ENCODE assay signal across 7 cellular contexts in genomic region chr14:105480807-105481801, GRCh38. TPM values are rescaled to one million over a fixed set of nuclear protein-coding genes. Genes with fewer than 3 reads are reported as not detected.
A peak's percentile ranks its signal among the peaks of the same experiment; 100 is the strongest.
DNase-seq lines count a peak whose midpoint lies in the region; ATAC-seq, FAIRE-seq and TF ChIP-seq lines count a peak whose summit lies in the region.

No MANE protein-coding gene starts in this region.

- peaks cover 5% of the 10 kb centered on the region for H3K27me3 ChIP-seq in kidney epithelial cell (ENCODE audit: control insufficient read depth, insufficient read depth, low read length)

- ATAC-seq in HG03139 (IDR thresholded peaks at IDR 0.05; ENCODE audit: unreplicated experiment) = peak; percentile 41
- ATAC-seq in activated CD4-positive, CD25-positive, alpha-beta regulatory T cell treated with anti-CD3 and anti-CD28 coated beads, Interleukin-2, amount 50 U/mL, for 24 hours = peak; percentile 63 to 72
- ATAC-seq in central memory CD8-positive, alpha-beta T cell (replicated peaks; ENCODE audit: extremely low read depth, poor library complexity, severe bottlenecking) = peak; percentile 42

- peak; percentile 99 for TF ChIP-seq CTCF in kidney epithelial cell (IDR thresholded peaks at IDR 0.05; ENCODE audit: insufficient read depth, low read length, poor library complexity, severe bottlenecking)

- peaks cover 47% of the 10 kb centered on the region for H3K36me3 Mint-ChIP-seq in central memory CD8-positive, alpha-beta T cell (ENCODE audit: insufficient read depth)

- peak overlapping the region; percentile 7 for H3K4me3 ChIP-seq in kidney epithelial cell (ENCODE audit: low read depth, low read length)

- FAIRE-seq in GM18507 (lab: Jason Lieb, UNC) = peak; percentile 93

- H3K27me3 Mint-ChIP-seq in central memory CD8-positive, alpha-beta T cell = no peaks in the 10 kb centered on the region

- peak overlapping the region; percentile 95 for H3K27ac Mint-ChIP-seq in central memory CD8-positive, alpha-beta T cell (ENCODE audit: low read depth)

- H3K9me3 Mint-ChIP-seq in central memory CD8-positive, alpha-beta T cell = no peaks in the 10 kb centered on the region

- peak; percentile 86 for DNase-seq in GM18507 (ENCODE audit: extremely low spot score, insufficient read length, low read depth)
- DNase-seq in NCI-H345 treated with DMSO at 0.1 percent for 48 hours (lab: John Stamatoyannopoulos, UW; ENCODE audit: unreplicated experiment) = peak; percentile 75
- DNase-seq in central memory CD8-positive, alpha-beta T cell (ENCODE audit: low spot score in 2 of 2) = peak; percentile 89 to 94
- DNase-seq in kidney epithelial cell (ENCODE audit: low read depth) = peak; percentile 51
- DNase-seq in stimulated activated CD4-positive, alpha-beta T cell treated with anti-CD3 and anti-CD28 coated beads, Interleukin-1b, Interleukin-23, amount 100 ng/mL, for 1 hour (ENCODE audit: low read depth in 2 of 2) = peak; percentile 75 to 90

- H3K4me1 Mint-ChIP-seq in central memory CD8-positive, alpha-beta T cell = peaks cover 58% of the 10 kb centered on the region

- no peaks in the 10 kb centered on the region for H3K36me3 ChIP-seq in kidney epithelial cell (ENCODE audit: control insufficient read depth, insufficient read depth, low read length)

- H3K4me3 Mint-ChIP-seq in central memory CD8-positive, alpha-beta T cell = peak overlapping the region; percentile 77

RNA-seq across cellular contexts. Expression of gene CRIP1, which starts 5.6 kb away (rescaled TPM):
- total RNA-seq in kidney epithelial cell = 2.0 and 11.1 TPM in 2 replicates

RNA-seq across cellular contexts. Expression of gene CRIP2, which starts 6.5 kb away (rescaled TPM):
- total RNA-seq in kidney epithelial cell = 101 and 128 TPM in 2 replicates

RNA-seq across cellular contexts. Expression of gene TEDC1, which starts 9.9 kb away (rescaled TPM):
- 7.1 and 7.5 TPM in 2 replicates for total RNA-seq in kidney epithelial cell

RNA-seq across cellular contexts. Expression of gene TMEM121, which starts 45.3 kb away (rescaled TPM):
- total RNA-seq in kidney epithelial cell = 10.1 and 13.4 TPM in 2 replicates

Comparison
In these comparisons a context has a peak if more than half of its experiments do, and no peak if none do; other contexts are left out.
1. Peak in every context shown above with its lines: DNase-seq, ATAC-seq and H3K4me3 ChIP-seq.